ENCODE assay signal across 1 cellular context in the genomic region with DNA sequence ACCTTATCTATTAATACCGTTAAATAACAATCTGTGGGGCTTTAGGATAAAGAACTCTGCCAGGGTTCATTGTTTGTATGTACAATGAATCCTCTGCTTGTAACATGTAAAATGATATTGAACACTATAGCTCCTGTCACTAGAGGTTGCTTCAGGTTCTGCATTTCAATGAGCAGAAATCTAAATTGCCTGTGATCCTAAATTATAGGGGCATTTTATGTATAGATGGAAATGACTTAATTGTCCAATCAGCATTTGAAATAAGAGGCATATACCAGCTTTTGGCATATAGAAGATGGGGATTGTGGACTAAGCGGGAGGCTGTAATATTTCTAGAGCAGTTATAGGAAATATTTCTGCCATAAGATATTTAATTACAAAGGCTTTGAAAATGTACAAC.
TF ChIP-seq lines count a peak whose summit lies in the region.

No MANE protein-coding gene starts in this region.

TF ChIP-seq in GM12878, 131 proteins besides CTCF, POLR2A, EP300 and RAD21:
- TF ChIP-seq, protein P1, sequence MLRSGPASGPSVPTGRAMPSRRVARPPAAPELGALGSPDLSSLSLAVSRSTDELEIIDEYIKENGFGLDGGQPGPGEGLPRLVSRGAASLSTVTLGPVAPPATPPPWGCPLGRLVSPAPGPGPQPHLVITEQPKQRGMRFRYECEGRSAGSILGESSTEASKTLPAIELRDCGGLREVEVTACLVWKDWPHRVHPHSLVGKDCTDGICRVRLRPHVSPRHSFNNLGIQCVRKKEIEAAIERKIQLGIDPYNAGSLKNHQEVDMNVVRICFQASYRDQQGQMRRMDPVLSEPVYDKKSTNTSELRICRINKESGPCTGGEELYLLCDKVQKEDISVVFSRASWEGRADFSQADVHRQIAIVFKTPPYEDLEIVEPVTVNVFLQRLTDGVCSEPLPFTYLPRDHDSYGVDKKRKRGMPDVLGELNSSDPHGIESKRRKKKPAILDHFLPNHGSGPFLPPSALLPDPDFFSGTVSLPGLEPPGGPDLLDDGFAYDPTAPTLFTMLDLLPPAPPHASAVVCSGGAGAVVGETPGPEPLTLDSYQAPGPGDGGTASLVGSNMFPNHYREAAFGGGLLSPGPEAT (IDR thresholded peaks at IDR 0.05; ENCODE audit: low read depth): no peak
- TF ChIP-seq NFXL1 (IDR thresholded peaks at IDR 0.05; ENCODE audit: borderline replicate concordance): peak; percentile 42; the same call in 1 of the 2 replicates
